ENCODE assay signal across 8 cellular contexts in the genomic region with DNA sequence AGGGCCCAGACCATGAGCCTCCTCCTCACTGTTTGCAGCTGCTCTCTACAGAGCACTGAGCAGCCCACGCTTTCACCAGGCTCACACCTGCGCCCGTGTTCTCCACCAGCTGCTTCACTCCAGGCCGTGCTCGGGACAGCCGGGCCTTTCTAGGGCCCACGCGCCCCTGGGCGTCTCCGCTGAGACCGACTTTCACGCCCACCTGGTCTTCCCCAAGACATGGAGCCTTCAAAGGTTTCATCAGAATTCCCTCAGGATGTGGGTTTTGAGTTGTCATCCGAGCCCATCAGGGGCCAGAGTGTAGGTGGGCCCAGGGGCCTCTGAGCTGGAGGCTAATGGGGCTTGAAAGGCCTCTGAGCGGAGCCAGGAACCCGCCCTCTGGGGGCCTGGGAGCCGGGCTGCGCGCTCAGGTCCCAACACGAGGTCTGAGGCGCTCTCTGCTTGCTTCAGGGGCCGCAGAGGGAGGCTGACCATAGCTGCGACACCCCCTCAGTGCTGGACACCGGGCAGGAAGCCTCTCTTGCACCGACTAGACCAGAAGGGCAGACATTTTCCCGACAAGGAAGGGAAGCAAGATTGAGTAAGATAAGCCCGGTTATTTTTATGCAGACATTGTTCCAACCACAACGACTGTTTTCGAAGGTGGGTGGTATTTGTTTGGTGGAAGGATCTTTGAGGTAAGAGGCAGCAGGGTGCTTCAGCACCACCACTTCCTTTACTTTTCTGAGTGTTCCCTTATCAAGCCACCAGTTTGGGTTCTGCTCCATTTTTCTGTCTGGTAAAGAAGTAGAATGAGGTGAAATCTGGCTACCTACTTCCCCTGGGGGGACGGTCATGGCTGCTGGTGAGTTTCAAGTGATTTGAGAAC.
DNase-seq lines count a peak whose midpoint lies in the region; ATAC-seq, FAIRE-seq and TF ChIP-seq lines count a peak whose summit lies in the region.

No MANE protein-coding gene starts in this region.

- peak overlapping the region; percentile 82 for H3K4me3 Mint-ChIP-seq in activated naive CD8-positive, alpha-beta T cell treated with anti-CD3 and anti-CD28 coated beads, Interleukin-2, amount 50 U/mL, for 24 hours
- no peak overlapping the region for H3K4me3 Mint-ChIP-seq in mesothelial cell of epicardium

- ATAC-seq in HG02678 (IDR thresholded peaks at IDR 0.05; ENCODE audit: unreplicated experiment): peak; percentile 69
- ATAC-seq in activated naive CD8-positive, alpha-beta T cell treated with anti-CD3 and anti-CD28 coated beads, Interleukin-2, amount 50 U/mL, for 24 hours: peak; percentile 80

- peak overlapping the region; percentile 96 for H3K27ac Mint-ChIP-seq in activated naive CD8-positive, alpha-beta T cell treated with anti-CD3 and anti-CD28 coated beads, Interleukin-2, amount 50 U/mL, for 24 hours
- H3K27ac Mint-ChIP-seq in mesothelial cell of epicardium: no peak overlapping the region

- peaks cover 79% of the 10 kb centered on the region for H3K4me1 Mint-ChIP-seq in activated naive CD8-positive, alpha-beta T cell treated with anti-CD3 and anti-CD28 coated beads, Interleukin-2, amount 50 U/mL, for 24 hours
- peaks cover 12% of the 10 kb centered on the region for H3K4me1 Mint-ChIP-seq in mesothelial cell of epicardium

- H3K9me3 Mint-ChIP-seq in activated naive CD8-positive, alpha-beta T cell treated with anti-CD3 and anti-CD28 coated beads, Interleukin-2, amount 50 U/mL, for 24 hours: no peaks in the 10 kb centered on the region
- H3K9me3 Mint-ChIP-seq in mesothelial cell of epicardium: no peaks in the 10 kb centered on the region

- H3K27me3 Mint-ChIP-seq in activated naive CD8-positive, alpha-beta T cell treated with anti-CD3 and anti-CD28 coated beads, Interleukin-2, amount 50 U/mL, for 24 hours: no peaks in the 10 kb centered on the region
- H3K27me3 Mint-ChIP-seq in mesothelial cell of epicardium (ENCODE audit: low read depth): no peaks in the 10 kb centered on the region

- TF ChIP-seq CTCF in mesothelial cell of epicardium (IDR thresholded peaks at IDR 0.05; ENCODE audit: unreplicated experiment): no peak

- DNase-seq in GM18507 (ENCODE audit: extremely low spot score, insufficient read length, low read depth): no peak
- DNase-seq in SW480 (ENCODE audit: low spot score): peak; percentile 84
- DNase-seq in activated naive CD8-positive, alpha-beta T cell treated with anti-CD3 and anti-CD28 coated beads, Interleukin-2, amount 50 U/mL, for 24 hours: peak; percentile 75
- peak; percentile 29 for DNase-seq in stimulated activated CD8-positive, alpha-beta memory T cell treated with anti-CD3 and anti-CD28 coated beads, Interleukin-12 subunit alpha, Interleukin-12 subunit beta, amount 100 ng/mL, for 4 hours (ENCODE audit: low read depth)
- DNase-seq in occipital lobe (lab: John Stamatoyannopoulos, UW): no peak
- no peak for DNase-seq in mesothelial cell of epicardium (ENCODE audit: low spot score in 2 of 2, unreplicated experiment in 2 of 2)
- DNase-seq in DMS79 (lab: John Stamatoyannopoulos, UW): no peak

- FAIRE-seq in GM18507 (lab: Jason Lieb, UNC): peak; percentile 96

- peaks cover 18% of the 10 kb centered on the region for H3K36me3 Mint-ChIP-seq in activated naive CD8-positive, alpha-beta T cell treated with anti-CD3 and anti-CD28 coated beads, Interleukin-2, amount 50 U/mL, for 24 hours (ENCODE audit: low read depth)
- no peaks in the 10 kb centered on the region for H3K36me3 Mint-ChIP-seq in mesothelial cell of epicardium

Comparison
In these comparisons a context has a peak if more than half of its experiments do, and no peak if none do; other contexts are left out.
1. DNase-seq: peak in SW480 (single experiment), activated naive CD8-positive, alpha-beta T cell treated with anti-CD3 and anti-CD28 coated beads, Interleukin-2, amount 50 U/mL, for 24 hours (single experiment) and stimulated activated CD8-positive, alpha-beta memory T cell treated with anti-CD3 and anti-CD28 coated beads, Interleukin-12 subunit alpha, Interleukin-12 subunit beta, amount 100 ng/mL, for 4 hours (single experiment); none in GM18507 (single experiment), occipital lobe (single experiment), mesothelial cell of epicardium (0 of 2) and DMS79 (single experiment).